ENCODE assay signal across 9 cellular contexts in genomic region chr16:49378238-49378637, GRCh38. TPM values are rescaled to one million over a fixed set of nuclear protein-coding genes. Genes with fewer than 3 reads are reported as not detected.
"Had no signal": no experiment of that assay in that cellular context is flagged by ENCODE, and none has a peak within 500 bp of the region (broad histone marks: within the 10 kb centered on the region; RNA-seq: fewer than 3 reads in every experiment).

No MANE protein-coding gene starts in this region.

- H3K9me3 ChIP-seq: HAP-1 had no signal

- DNase-seq: GM23248, GOT3, H7, HFFc6, IMR-90 had no signal

- H3K36me3 ChIP-seq: HAP-1 had no signal

- H2AFZ ChIP-seq: GM23248 had no signal

- H3K27ac ChIP-seq: GM23248 had no signal

- H3K4me1 ChIP-seq: HAP-1 had no signal

- ATAC-seq: HCT116 had no signal

- H3K9ac ChIP-seq: GM23248 had no signal

- H3K4me3 ChIP-seq: GM23248, HAP-1 had no signal

RNA-seq across cellular contexts. Expression of gene C16orf78, which starts 4.6 kb away (rescaled TPM):
- total RNA-seq: GM23248, H4, H7, HFFc6, HT-29, IMR-90 had no signal
- polyA plus RNA-seq: GM23248, IMR-90 had no signal
